9 cellular contexts compared by ENCODE assay signal in genomic region chr2:73111300-73112025, GRCh38. TPM values are rescaled to one million over a fixed set of nuclear protein-coding genes. Genes with fewer than 3 reads are reported as not detected.
A peak's percentile ranks its signal among the peaks of the same experiment; 100 is the strongest.
DNase-seq lines count a peak whose midpoint lies in the region; ATAC-seq and TF ChIP-seq lines count a peak whose summit lies in the region.
"Had no signal": no experiment of that assay in that cellular context is flagged by ENCODE, and none has a peak within 500 bp of the region (broad histone marks: within the 10 kb centered on the region; RNA-seq: fewer than 3 reads in every experiment).

No MANE protein-coding gene starts in this region.

- H3K36me3 ChIP-seq in BJ (ENCODE audit: control insufficient read depth, insufficient read depth, low read length): no peaks in the 10 kb centered on the region
- no peaks in the 10 kb centered on the region for H3K36me3 ChIP-seq in HUES48 (ENCODE audit: control insufficient read depth, insufficient read depth, low read length)
- no peaks in the 10 kb centered on the region for H3K36me3 ChIP-seq in gastroesophageal sphincter
- no peaks in the 10 kb centered on the region for H3K36me3 ChIP-seq in neutrophil

- no peak for TF ChIP-seq EP300 in gastroesophageal sphincter (IDR thresholded peaks at IDR 0.05)

- DNase-seq in BJ (ENCODE audit: low read depth) (no peak), GOT3 (lab: John Stamatoyannopoulos, UW) (no peak), NCI-H128 (lab: John Stamatoyannopoulos, UW; ENCODE audit: unreplicated experiment) (no peak)
- peak; percentile 60 for DNase-seq in activated CD8-positive, alpha-beta memory T cell treated with anti-CD3 and anti-CD28 coated beads, Interleukin-2, amount 50 U/mL, for 48 hours

- TF ChIP-seq CTCF in BJ (IDR thresholded peaks at IDR 0.05; ENCODE audit: insufficient read depth, low read depth, low read length) (0 out of 2 replicates have a peak, but pooled peaks have one; percentile 15), gastroesophageal sphincter (IDR thresholded peaks at IDR 0.05) (no peak), neutrophil (IDR thresholded peaks at IDR 0.05) (no peak)

- ATAC-seq in gastroesophageal sphincter: no peak
- ATAC-seq in HG03460 (IDR thresholded peaks at IDR 0.05; ENCODE audit: unreplicated experiment): no peak

- H3K9me3 ChIP-seq in HUES48 (ENCODE audit: control insufficient read depth, insufficient read depth, low read length) (no peaks in the 10 kb centered on the region), gastroesophageal sphincter (no peaks in the 10 kb centered on the region), neutrophil (no peaks in the 10 kb centered on the region)

- POLR2A ChIA-PET in BJ (lab: Charles Lee): no interaction called here

- WGBS in gastroesophageal sphincter (ENCODE audit: low coverage in 1 of 2), 2 donors: 16 to 18% methylated on average over 7 to 9 of the region's 14 CpGs

- H3K4me3 ChIP-seq in BJ (ENCODE audit: low read depth, low read length) (peak overlapping the region; percentile 69), HUES48 (ENCODE audit: low read depth, low read length) (peak overlapping the region; percentile 80), gastroesophageal sphincter (peak overlapping the region; percentile 78 to 82), neutrophil (ENCODE audit: low read depth in 1 of 2, low read length in 1 of 2) (peak overlapping the region; percentile 61 to 83)

- no peaks in the 10 kb centered on the region for H3K27me3 ChIP-seq in BJ (ENCODE audit: control insufficient read depth, insufficient read depth, low read length)
- H3K27me3 ChIP-seq in HUES48 (ENCODE audit: control insufficient read depth, insufficient read depth, low read length): peaks cover 11% of the 10 kb centered on the region
- H3K27me3 ChIP-seq in gastroesophageal sphincter: no peaks in the 10 kb centered on the region
- peaks cover 96% of the 10 kb centered on the region for H3K27me3 ChIP-seq in neutrophil

- H3K27ac ChIP-seq in HUES48 (ENCODE audit: low read depth, low read length) (peak overlapping the region; percentile 26), gastroesophageal sphincter (peak overlapping the region in 3 of 4 donors; percentile 93 to 96 (median 94)), neutrophil (no peak overlapping the region)
- H3K27ac ChIP-seq: HL-60 had no signal

- no peak overlapping the region for H3K9ac ChIP-seq in HUES48 (ENCODE audit: low read depth, low read length)

- no peak for TF ChIP-seq POLR2A in gastroesophageal sphincter (IDR thresholded peaks at IDR 0.05)

- H3K4me1 ChIP-seq in HUES48 (ENCODE audit: control insufficient read depth, insufficient read depth, low read length) (peaks cover 15% of the 10 kb centered on the region), gastroesophageal sphincter (peaks cover 0 to 65% (median 22%) of the 10 kb centered on the region in 3 donors), neutrophil (ENCODE audit: control insufficient read depth in 1 of 2, insufficient read depth in 1 of 2, low read depth in 1 of 2, low read length in 1 of 2) (peaks cover 16 to 21% of the 10 kb centered on the region in 2 experiments)

- CTCF ChIA-PET in BJ (lab: Yijun Ruan, JAX): interaction anchor here (0.9 to 3.9 kb wide), 10 partner anchors 9 to 101 kb away, joined by 3 to 24 read pairs (median 4); no protein-coding TSS in a partner anchor

RNA-seq across cellular contexts. Expression of gene RAB11FIP5, which starts 1.3 kb away (rescaled TPM):
- 42.5 and 52.0 TPM in 2 replicates for polyA plus RNA-seq in BJ (2011; rRNA removed)
- polyA minus RNA-seq in BJ (2011; rRNA and poly(A)+ RNA removed): 40.6 and 48.1 TPM in 2 replicates
- total RNA-seq in gastroesophageal sphincter: 10 to 100 TPM; 25.4 to 49.5 (median 29.4) TPM

RNA-seq across cellular contexts. Expression of gene SFXN5, which starts 40.0 kb away (rescaled TPM):
- 10.8 and 11.5 TPM in 2 replicates for polyA plus RNA-seq in BJ (2011; rRNA removed)
- 13.8 and 22.9 TPM in 2 replicates for polyA minus RNA-seq in BJ (2011; rRNA and poly(A)+ RNA removed)
- 10 to 100 TPM in 1 of 4 donors, 1 to 10 TPM in 3; 5.7 to 11.8 (median 6.7) TPM for total RNA-seq in gastroesophageal sphincter
